In genomic region chr18:80253236-80253635, GRCh38 we compare ENCODE assay signal across 17 cellular contexts. TPM values are rescaled to one million over a fixed set of nuclear protein-coding genes. Genes with fewer than 3 reads are reported as not detected.
DNase-seq lines count a peak whose midpoint lies in the region; ATAC-seq, FAIRE-seq and TF ChIP-seq lines count a peak whose summit lies in the region.
"Had no signal": no experiment of that assay in that cellular context is flagged by ENCODE, and none has a peak within 500 bp of the region (broad histone marks: within the 10 kb centered on the region; RNA-seq: fewer than 3 reads in every experiment).

No MANE protein-coding gene starts in this region.

- H3K9ac ChIP-seq in endodermal cell (ENCODE audit: extremely low read depth, low read length, poor library complexity, severe bottlenecking) = no peak overlapping the region

- H3K4me1 Mint-ChIP-seq in activated T-helper 17 cell treated with anti-CD3 and anti-CD28 coated beads, Interleukin-2, amount 50 U/mL, for 72 hours = no peaks in the 10 kb centered on the region
- H3K4me1 Mint-ChIP-seq in endodermal cell (no peaks in the 10 kb centered on the region), neural crest cell (no peaks in the 10 kb centered on the region)
- H3K4me1 Mint-ChIP-seq: GM23338 had no signal

- H3K4me3 ChIP-seq in endodermal cell (ENCODE audit: low read length) = no peak overlapping the region
- H3K4me3 ChIP-seq: A549, GM23338 had no signal

- H3K27me3 ChIP-seq in endodermal cell (ENCODE audit: control insufficient read depth, insufficient read depth, low read length, poor library complexity, severe bottlenecking) = peaks cover 26% of the 10 kb centered on the region
- H3K27me3 ChIP-seq: BE2C had no signal

- peak; percentile 89 for FAIRE-seq in urothelium cell line (lab: Jason Lieb, UNC)
- FAIRE-seq: A549, G401.6, GM12891 had no signal

- peaks cover 10% of the 10 kb centered on the region for H3K9me3 ChIP-seq in endodermal cell (ENCODE audit: control insufficient read depth, low read length)
- H3K9me3 ChIP-seq: A549, BE2C had no signal

- no peaks in the 10 kb centered on the region for H3K36me3 ChIP-seq in endodermal cell (ENCODE audit: control insufficient read depth, insufficient read depth, low read length)
- H3K36me3 ChIP-seq: BE2C had no signal

- no peaks in the 10 kb centered on the region for H3K9me3 Mint-ChIP-seq in activated T-helper 17 cell treated with anti-CD3 and anti-CD28 coated beads, Interleukin-2, amount 50 U/mL, for 72 hours
- H3K9me3 Mint-ChIP-seq in endodermal cell = peaks cover 38% of the 10 kb centered on the region
- H3K9me3 Mint-ChIP-seq in neural crest cell = peaks cover 6% of the 10 kb centered on the region
- H3K9me3 Mint-ChIP-seq: CD4-positive, alpha-beta memory T cell had no signal

- H3K36me3 Mint-ChIP-seq in activated T-helper 17 cell treated with anti-CD3 and anti-CD28 coated beads, Interleukin-2, amount 50 U/mL, for 72 hours (ENCODE audit: low read depth) = no peaks in the 10 kb centered on the region
- no peaks in the 10 kb centered on the region for H3K36me3 Mint-ChIP-seq in endodermal cell (ENCODE audit: low read depth)
- H3K36me3 Mint-ChIP-seq in neural crest cell (ENCODE audit: low read depth) = peaks cover 7% of the 10 kb centered on the region
- H3K36me3 Mint-ChIP-seq: CD4-positive, alpha-beta memory T cell had no signal

- DNase-seq in endodermal cell (peak; percentile 32), neural crest cell (ENCODE audit: low read depth, low spot score) (no peak), urothelium cell line (ENCODE audit: low spot score) (no peak), activated gamma-delta T cell treated with Interleukin-2 at 50 U/mL for 16 hours (no peak), SW 1271 (lab: John Stamatoyannopoulos, UW) (no peak), COR-L47 (lab: John Stamatoyannopoulos, UW) (no peak)
- DNase-seq: DMS153, DMS79 treated with DMSO at 0.1 percent for 48 hours, EL had no signal

- WGBS in endodermal cell (ENCODE audit: insufficient coverage in 1 of 2, insufficient read length in 1 of 2), 2 experiments = 93 to 96% methylated on average over 6 to 7 of the region's 8 CpGs

- ATAC-seq in activated T-helper 17 cell treated with anti-CD3 and anti-CD28 coated beads, Interleukin-2, amount 50 U/mL, for 72 hours (replicated peaks) = no peak

- H3K4me1 ChIP-seq in endodermal cell (ENCODE audit: control insufficient read depth, insufficient read depth, low read length) = no peaks in the 10 kb centered on the region
- H3K4me1 ChIP-seq: A549, BE2C had no signal

- H3K27me3 Mint-ChIP-seq in activated T-helper 17 cell treated with anti-CD3 and anti-CD28 coated beads, Interleukin-2, amount 50 U/mL, for 72 hours = peaks cover 15% of the 10 kb centered on the region
- H3K27me3 Mint-ChIP-seq in endodermal cell (ENCODE audit: insufficient read depth) (peaks cover 47% of the 10 kb centered on the region), neural crest cell (ENCODE audit: low read depth) (no peaks in the 10 kb centered on the region)

- no peak overlapping the region for H3K4me3 Mint-ChIP-seq in activated T-helper 17 cell treated with anti-CD3 and anti-CD28 coated beads, Interleukin-2, amount 50 U/mL, for 72 hours
- H3K4me3 Mint-ChIP-seq in endodermal cell = no peak overlapping the region
- H3K4me3 Mint-ChIP-seq in neural crest cell = peak overlapping the region; percentile 14
- H3K4me3 Mint-ChIP-seq: CD4-positive, alpha-beta memory T cell; GM23338 had no signal

- no peak overlapping the region for H3K27ac ChIP-seq in endodermal cell (ENCODE audit: low read depth, low read length)
- H3K27ac ChIP-seq: A549, C4-2B had no signal

- peak overlapping the region; percentile 17 for H3K27ac Mint-ChIP-seq in activated T-helper 17 cell treated with anti-CD3 and anti-CD28 coated beads, Interleukin-2, amount 50 U/mL, for 72 hours
- H3K27ac Mint-ChIP-seq in endodermal cell (no peak overlapping the region), neural crest cell (ENCODE audit: unreplicated experiment) (no peak overlapping the region)
- H3K27ac Mint-ChIP-seq: GM23338 had no signal

- no peak for TF ChIP-seq CTCF in endodermal cell (conservative IDR thresholded peaks at IDR 0.05)
- no peak for TF ChIP-seq CTCF in neural crest cell (conservative IDR thresholded peaks at IDR 0.05)

RNA-seq across cellular contexts. Expression of gene PARD6G, which starts 5.9 kb away (rescaled TPM):
- total RNA-seq in activated T-helper 17 cell treated with anti-CD3 and anti-CD28 coated beads, Interleukin-2, amount 50 U/mL, for 72 hours = 1 to 10 TPM in 1 of 2 donors, under 1 TPM in 1; 0.98 to 1.5 TPM
- total RNA-seq in endodermal cell = 10 to 100 TPM; 15.4 to 17.3 TPM
- 24.1 TPM for polyA plus RNA-seq in endodermal cell (2013, experiment 1 of 2)
- polyA plus RNA-seq in endodermal cell (2013, experiment 2 of 2) = 25.0 TPM
- total RNA-seq in neural crest cell = 28.0 and 28.3 TPM in 2 replicates

Comparison
In these comparisons a context has a peak if more than half of its experiments do, and no peak if none do; other contexts are left out.
1. RNA of gene PARD6G, which starts 5.9 kb away (total RNA-seq): 28.0 to 28.3 TPM in neural crest cell and 15.4 to 17.3 TPM in endodermal cell; 0.98 to 1.5 TPM in activated T-helper 17 cell treated with anti-CD3 and anti-CD28 coated beads, Interleukin-2, amount 50 U/mL, for 72 hours; every median in the first group is over 4 times any median in the second.